ENCODE assay signal across 10 cellular contexts in the genomic region with DNA sequence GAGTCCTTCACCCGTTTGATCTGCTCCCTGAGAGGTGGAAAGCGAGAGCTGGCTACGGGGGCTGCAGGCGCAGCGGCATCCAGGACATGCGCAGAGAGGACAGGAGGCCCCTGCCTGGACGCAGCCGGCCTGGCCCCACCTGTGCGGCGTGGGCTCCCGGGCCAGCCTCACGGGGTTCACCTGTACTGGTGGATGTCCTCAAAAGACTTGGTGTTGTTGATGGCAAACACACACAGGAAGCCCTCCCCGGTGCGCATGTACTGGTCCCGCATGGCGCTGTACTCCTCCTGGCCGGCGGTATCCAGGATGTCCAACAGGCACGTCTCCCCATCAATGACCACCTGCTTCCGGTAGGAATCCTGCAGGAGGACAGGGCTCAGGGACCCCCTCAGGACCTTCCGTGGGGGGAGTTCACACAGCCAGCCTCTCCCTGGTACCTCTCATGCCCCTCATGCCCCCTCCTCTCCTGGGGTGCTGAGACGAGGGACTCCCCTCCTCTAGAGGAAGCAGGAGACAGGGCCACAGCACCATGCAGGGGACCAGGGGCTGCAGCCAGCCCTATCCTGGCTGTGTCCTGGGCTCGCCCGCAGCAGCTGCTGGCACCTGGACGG. TPM values are rescaled to one million over a fixed set of nuclear protein-coding genes. Genes with fewer than 3 reads are reported as not detected.
DNase-seq lines count a peak whose midpoint lies in the region; TF ChIP-seq lines count a peak whose summit lies in the region.
"Had no signal": no experiment of that assay in that cellular context is flagged by ENCODE, and none has a peak within 500 bp of the region (broad histone marks: within the 10 kb centered on the region; RNA-seq: fewer than 3 reads in every experiment).

No MANE protein-coding gene starts in this region.

- no peaks in the 10 kb centered on the region for H3K27me3 Mint-ChIP-seq in MCF 10A (ENCODE audit: insufficient read depth, unreplicated experiment)
- H3K27me3 Mint-ChIP-seq in nephron (ENCODE audit: low read depth), result peaks cover 15% of the 10 kb centered on the region

- H3K36me3 Mint-ChIP-seq in MCF 10A (ENCODE audit: insufficient read depth, unreplicated experiment) (peaks cover 34% of the 10 kb centered on the region), nephron (ENCODE audit: low read depth) (no peaks in the 10 kb centered on the region)

- peak overlapping the region; percentile 91 for H3K9ac ChIP-seq in BLaER1

- intact Hi-C loops in MCF 10A (cut with micrococcal nuclease), result no loop called here

- CTCF ChIA-PET in MCF 10A (lab: Yijun Ruan, JAX), result interaction anchor here (0.5 to 3.6 kb wide), 4 partner anchors 15 to 1266 kb away, joined by 3 to 23 read pairs (median 4); no protein-coding TSS in a partner anchor
- CTCF ChIA-PET in HEK293T (lab: Yijun Ruan, JAX), result no interaction called here

- H3K27ac ChIP-seq in BLaER1, result no peak overlapping the region
- H3K27ac ChIP-seq: SJCRH30 had no signal

- BruUV-seq in MCF 10A (replicated peaks; lab: Mats Ljungman, UMichigan), result TSS peak; percentile 70

- no peaks in the 10 kb centered on the region for H3K27me3 ChIP-seq in BLaER1
- H3K27me3 ChIP-seq: SJCRH30 had no signal

- H3K36me3 ChIP-seq in BLaER1, result peaks cover 50% of the 10 kb centered on the region

- H3K4me3 Mint-ChIP-seq in MCF 10A (ENCODE audit: unreplicated experiment), result peak overlapping the region; percentile 76
- peak overlapping the region; percentile 47 to 74 (median 71) for H3K4me3 Mint-ChIP-seq in nephron

- peak overlapping the region; percentile 97 for H3K4me3 ChIP-seq in BLaER1
- H3K4me3 ChIP-seq in HFF-Myc (replicated peaks; ENCODE audit: low read depth, low read length), result peak overlapping the region; percentile 87

- TF ChIP-seq CTCF in HFF-Myc (IDR thresholded peaks at IDR 0.05; ENCODE audit: low read depth, low read length, missing control alignments) (no peak), MCF 10A (IDR thresholded peaks at IDR 0.05; ENCODE audit: unreplicated experiment) (no peak), nephron (IDR thresholded peaks at IDR 0.05; ENCODE audit: unreplicated experiment in 3 of 3) (no peak)

- H3K4me1 Mint-ChIP-seq in MCF 10A (ENCODE audit: insufficient read depth, unreplicated experiment) (no peaks in the 10 kb centered on the region), nephron (peaks cover 4% of the 10 kb centered on the region)

- peak overlapping the region; percentile 90 for H3K4me2 ChIP-seq in BLaER1

- H3K9me3 Mint-ChIP-seq in MCF 10A (ENCODE audit: unreplicated experiment), result no peaks in the 10 kb centered on the region
- H3K9me3 Mint-ChIP-seq in nephron, result no peaks in the 10 kb centered on the region

- H3K27ac Mint-ChIP-seq in MCF 10A (ENCODE audit: low read depth, unreplicated experiment) (peak overlapping the region; percentile 61), nephron (no peak overlapping the region)

- peaks cover 44% of the 10 kb centered on the region for H3K4me1 ChIP-seq in BLaER1

- peaks cover 57% of the 10 kb centered on the region for H4K20me1 ChIP-seq in BLaER1

- no peak for DNase-seq in HFF-Myc (ENCODE audit: extremely low read depth, low read depth)
- no peak for DNase-seq in MCF 10A (ENCODE audit: unreplicated experiment)
- DNase-seq in NOMO-1 (lab: John Stamatoyannopoulos, UW; ENCODE audit: unreplicated experiment in 2 of 2), result no peak
- DNase-seq in HEK293T (ENCODE audit: extremely low spot score), result no peak
- DNase-seq in DMS 273 (lab: John Stamatoyannopoulos, UW; ENCODE audit: unreplicated experiment), result no peak
- DNase-seq in DMS79 (lab: John Stamatoyannopoulos, UW), result no peak
- DNase-seq: NCI-H1930, SJCRH30 had no signal

- POLR2A ChIA-PET in MCF 10A (lab: Yijun Ruan, JAX), result interaction anchor here (0.8 to 2.9 kb wide), 11 partner anchors 8 to 300 kb away, joined by 3 to 35 read pairs (median 5); a partner anchor contains a TSS
- POLR2A ChIA-PET in HEK293T (lab: Yijun Ruan, JAX), result interaction anchor here (1.1 kb wide), 1 partner anchor 27 kb away, joined by 3 read pairs; no protein-coding TSS in a partner anchor

- H3K9me3 ChIP-seq in BLaER1, result no peaks in the 10 kb centered on the region
- H3K9me3 ChIP-seq: SJCRH30 had no signal

TF ChIP-seq in HEK293T, 16 proteins besides CTCF, POLR2A, EP300 and RAD21:
- TF ChIP-seq HDGF (IDR thresholded peaks at IDR 0.05; ENCODE audit: borderline replicate concordance), result no peak
- TF ChIP-seq, protein P1, sequence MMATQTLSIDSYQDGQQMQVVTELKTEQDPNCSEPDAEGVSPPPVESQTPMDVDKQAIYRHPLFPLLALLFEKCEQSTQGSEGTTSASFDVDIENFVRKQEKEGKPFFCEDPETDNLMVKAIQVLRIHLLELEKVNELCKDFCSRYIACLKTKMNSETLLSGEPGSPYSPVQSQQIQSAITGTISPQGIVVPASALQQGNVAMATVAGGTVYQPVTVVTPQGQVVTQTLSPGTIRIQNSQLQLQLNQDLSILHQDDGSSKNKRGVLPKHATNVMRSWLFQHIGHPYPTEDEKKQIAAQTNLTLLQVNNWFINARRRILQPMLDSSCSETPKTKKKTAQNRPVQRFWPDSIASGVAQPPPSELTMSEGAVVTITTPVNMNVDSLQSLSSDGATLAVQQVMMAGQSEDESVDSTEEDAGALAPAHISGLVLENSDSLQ (IDR thresholded peaks at IDR 0.05), result no peak
- no peak for TF ChIP-seq FOXM1 (IDR thresholded peaks at IDR 0.05; ENCODE audit: borderline replicate concordance)
- no peak for TF ChIP-seq BHLHE40 (IDR thresholded peaks at IDR 0.05; ENCODE audit: borderline replicate concordance)
- no peak for TF ChIP-seq TARDBP (IDR thresholded peaks at IDR 0.05)
- no peak for TF ChIP-seq SP1 (IDR thresholded peaks at IDR 0.05)
- no peak for TF ChIP-seq ELF4 (IDR thresholded peaks at IDR 0.05)
- no peak for TF ChIP-seq FOXA1 (IDR thresholded peaks at IDR 0.05)
- TF ChIP-seq LEF1 (IDR thresholded peaks at IDR 0.05; ENCODE audit: borderline replicate concordance), result no peak
- no peak for TF ChIP-seq FOXK2 (IDR thresholded peaks at IDR 0.05)
- no peak for TF ChIP-seq ARNT (IDR thresholded peaks at IDR 0.05)
- no peak for TF ChIP-seq NFRKB (IDR thresholded peaks at IDR 0.05)

RNA-seq across cellular contexts. Expression of a gene that starts 1.7 kb away (rescaled TPM):
- total RNA-seq in MCF 10A (2022), result 115 and 123 TPM in 2 replicates

RNA-seq across cellular contexts. Expression of a gene that starts 3.6 kb away (rescaled TPM):
- total RNA-seq in MCF 10A (2022), result 0.54 and 0.75 TPM in 2 replicates

RNA-seq across cellular contexts. Expression of a gene that starts 26.6 kb away (rescaled TPM):
- total RNA-seq in MCF 10A (2022), result 288 TPM in 2 replicates

RNA-seq across cellular contexts. Expression of a gene that starts 26.8 kb away (rescaled TPM):
- total RNA-seq in MCF 10A (2022), result 6.1 and 8.0 TPM in 2 replicates

RNA-seq across cellular contexts. Expression of a gene that starts 27.1 kb away (rescaled TPM):
- 11.4 and 13.3 TPM in 2 replicates for total RNA-seq in MCF 10A (2022)
